In genomic region chr9:91004992-91005391, GRCh38 we compare ENCODE assay signal across 24 cellular contexts.
A peak's percentile ranks its signal among the peaks of the same experiment; 100 is the strongest.
DNase-seq lines count a peak whose midpoint lies in the region; ATAC-seq, FAIRE-seq and TF ChIP-seq lines count a peak whose summit lies in the region.
"Had no signal": no experiment of that assay in that cellular context is flagged by ENCODE, and none has a peak within 500 bp of the region (broad histone marks: within the 10 kb centered on the region; RNA-seq: fewer than 3 reads in every experiment).

No MANE protein-coding gene starts in this region.

- 0 out of 2 replicates have a peak, but pooled peaks cover 1% of the 10 kb centered on the region for H3K9me1 ChIP-seq in IMR-90 (ENCODE audit: insufficient read depth, low read length)

- TF ChIP-seq CTCF in GM06990 (IDR thresholded peaks at IDR 0.05; ENCODE audit: insufficient read depth, low read length, poor library complexity, severe bottlenecking): peak; percentile 12
- TF ChIP-seq CTCF in IMR-90 (conservative IDR thresholded peaks at IDR 0.05; ENCODE audit: low read depth, low read length): no peak
- TF ChIP-seq CTCF in H1 (IDR thresholded peaks at IDR 0.05; ENCODE audit: control extremely low read depth in 1 of 3, insufficient read depth in 1 of 3, low read depth in 1 of 3, low read length in 3 of 3): peak in 2 of 3 experiments; percentile 31 to 41; a peak in 2 of 4 replicates
- TF ChIP-seq CTCF in neural progenitor cell (IDR thresholded peaks at IDR 0.05): no peak
- no peak for TF ChIP-seq CTCF in uterus (IDR thresholded peaks at IDR 0.05)
- TF ChIP-seq CTCF in CD8-positive, alpha-beta T cell (IDR thresholded peaks at IDR 0.05): no peak

- FAIRE-seq in H1 (lab: Jason Lieb, UNC): no peak
- FAIRE-seq: A549, D721Med had no signal

- H3K23me2 ChIP-seq in H1 (ENCODE audit: low read depth, low read length): no peaks in the 10 kb centered on the region

- H3K23ac ChIP-seq in IMR-90 (ENCODE audit: low read depth, low read length) (no peak overlapping the region), H1 (ENCODE audit: insufficient read length) (no peak overlapping the region)

- no peak for DNase-seq in GM06990 (ENCODE audit: extremely low read depth, insufficient read length)
- no peak for DNase-seq in IMR-90
- no peak for DNase-seq in H1 (ENCODE audit: low read depth in 1 of 2, low spot score in 2 of 2)
- no peak for DNase-seq in neural progenitor cell (ENCODE audit: low spot score)
- DNase-seq in uterus: no peak
- DNase-seq in CD8-positive, alpha-beta T cell: no peak
- no peak for DNase-seq in T1000 (lab: John Stamatoyannopoulos, UW)
- DNase-seq: CD8-positive, alpha-beta memory T cell; MM.1S; NCI-H1092; NCI-H146; NCI-H2029 treated with DMSO at 0.1 percent for 48 hours; NCI-H2171 treated with DMSO at 0.1 percent for 48 hours; NCI-H446 treated with DMSO at 0.1 percent for 48 hours; NCI-H69; PC-3; RPMI8226; SHP77 treated with DMSO at 0.1 percent for 48 hours; SK-N-SH; T-cell had no signal

- CTCF ChIA-PET in IMR-90 (lab: Yijun Ruan, JAX) (interaction anchor here (1.4 kb wide), 1 partner anchor 22 kb away, joined by 3 read pairs; no protein-coding TSS in a partner anchor), H1 (lab: Charles Lee; ENCODE audit: partially characterized antibody) (interaction anchor here (0.6 to 2.1 kb wide), 15 partner anchors 11 to 479 kb away, joined by 3 to 9 read pairs (median 3); no protein-coding TSS in a partner anchor)
- CTCF ChIA-PET in CD8-positive, alpha-beta T cell (lab: Charles Lee): no interaction called here

- TF ChIP-seq POLR2A in IMR-90 (IDR thresholded peaks at IDR 0.05; ENCODE audit: low read depth, low read length): no peak
- no peak for TF ChIP-seq POLR2A in H1 (IDR thresholded peaks at IDR 0.05; ENCODE audit: control extremely low read depth in 1 of 2, low read depth in 2 of 2, low read length in 2 of 2)
- TF ChIP-seq POLR2A in uterus (IDR thresholded peaks at IDR 0.05): no peak

- H2AK5ac ChIP-seq in IMR-90 (ENCODE audit: low read depth, low read length) (no peak overlapping the region), H1 (ENCODE audit: low read depth, low read length) (no peak overlapping the region)

- H3K79me2 ChIP-seq in H1 (ENCODE audit: control insufficient read depth in 1 of 2, insufficient read depth in 2 of 2, low read length in 2 of 2): no peaks in the 10 kb centered on the region
- H3K79me2 ChIP-seq in neural progenitor cell (ENCODE audit: low read depth): no peaks in the 10 kb centered on the region

- in situ Hi-C loops in IMR-90 (cut with MboI; ENCODE audit: low sequenced_read_pairs): no loop called here

- no peaks in the 10 kb centered on the region for H3K36me3 Mint-ChIP-seq in neural progenitor cell
- H3K36me3 Mint-ChIP-seq in CD8-positive, alpha-beta T cell: no peaks in the 10 kb centered on the region
- H3K36me3 Mint-ChIP-seq: T-cell had no signal

- H3K27me3 ChIP-seq in GM06990 (replicated peaks; ENCODE audit: control insufficient read depth, insufficient read depth, low read length) (no peaks in the 10 kb centered on the region; the same call in 1 of the 2 replicates), IMR-90 (ENCODE audit: control insufficient read depth, insufficient read depth, low read length) (no peaks in the 10 kb centered on the region), H1 (replicated peaks in 1 of 4; ENCODE audit: control insufficient read depth in 3 of 4, extremely low read depth in 1 of 4, insufficient read depth in 3 of 4, low read length in 3 of 4) (no peaks in the 10 kb centered on the region), neural progenitor cell (no peaks in the 10 kb centered on the region), uterus (no peaks in the 10 kb centered on the region)
- no peaks in the 10 kb centered on the region for H3K27me3 ChIP-seq in CD8-positive, alpha-beta T cell (ENCODE audit: insufficient read depth, low read length)
- H3K27me3 ChIP-seq: BLaER1 had no signal

- H2BK12ac ChIP-seq in H1 (ENCODE audit: low read depth, low read length): no peak overlapping the region

- H3K4me2 ChIP-seq in IMR-90 (ENCODE audit: low read depth, low read length) (no peak overlapping the region), H1 (ENCODE audit: insufficient read depth in 1 of 2, low read depth in 2 of 2, low read length in 2 of 2) (no peak overlapping the region), neural progenitor cell (no peak overlapping the region)
- H3K4me2 ChIP-seq: A549, BLaER1, SK-N-SH had no signal

- peaks cover 5% of the 10 kb centered on the region for H3K27me3 Mint-ChIP-seq in neural progenitor cell (ENCODE audit: insufficient read depth, low read depth)
- no peaks in the 10 kb centered on the region for H3K27me3 Mint-ChIP-seq in CD8-positive, alpha-beta T cell (ENCODE audit: low read depth)
- H3K27me3 Mint-ChIP-seq: CD8-positive, alpha-beta memory T cell; T-cell had no signal

- no peak for TF ChIP-seq EP300 in H1 (IDR thresholded peaks at IDR 0.05; ENCODE audit: borderline replicate concordance in 1 of 2, low read depth in 2 of 2, low read length in 2 of 2)

- H3K36me3 ChIP-seq in GM06990 (ENCODE audit: control insufficient read depth, insufficient read depth, low read length): no peaks in the 10 kb centered on the region
- H3K36me3 ChIP-seq in IMR-90 (ENCODE audit: control insufficient read depth, insufficient read depth, low read length): no peaks in the 10 kb centered on the region
- H3K36me3 ChIP-seq in H1 (ENCODE audit: control insufficient read depth in 2 of 4, insufficient read depth in 4 of 4, low read length in 3 of 4): 0 out of 8 replicates have a peak, but pooled peaks cover 0 to 2% (median 0%) of the 10 kb centered on the region in 4 experiments
- H3K36me3 ChIP-seq in neural progenitor cell: no peaks in the 10 kb centered on the region
- no peaks in the 10 kb centered on the region for H3K36me3 ChIP-seq in uterus
- no peaks in the 10 kb centered on the region for H3K36me3 ChIP-seq in CD8-positive, alpha-beta T cell (ENCODE audit: insufficient read depth, low read length)
- H3K36me3 ChIP-seq: BLaER1 had no signal

- H3K9me3 ChIP-seq in IMR-90 (ENCODE audit: control insufficient read depth, insufficient read depth, low read length) (peaks cover 2% of the 10 kb centered on the region; the same call in 1 of the 2 replicates), H1 (ENCODE audit: insufficient read depth in 2 of 2, low read depth in 1 of 2, low read length in 1 of 2) (peaks cover 2 to 6% of the 10 kb centered on the region in 2 experiments; a peak in 1 of 4 replicates), neural progenitor cell (ENCODE audit: low read depth) (no peaks in the 10 kb centered on the region), uterus (no peaks in the 10 kb centered on the region)
- no peaks in the 10 kb centered on the region for H3K9me3 ChIP-seq in CD8-positive, alpha-beta T cell (ENCODE audit: low read length)
- H3K9me3 ChIP-seq: SK-N-SH had no signal

- H3K27ac ChIP-seq in IMR-90 (ENCODE audit: insufficient read depth, low read length) (no peak overlapping the region), H1 (ENCODE audit: low read depth, low read length) (no peak overlapping the region), neural progenitor cell (no peak overlapping the region), uterus (no peak overlapping the region)
- no peak overlapping the region for H3K27ac ChIP-seq in CD8-positive, alpha-beta T cell (ENCODE audit: low read depth, low read length)
- H3K27ac ChIP-seq: A549, BLaER1 had no signal

- H3K4ac ChIP-seq in IMR-90 (ENCODE audit: low read depth, low read length) (no peak overlapping the region), H1 (replicated peaks; ENCODE audit: insufficient read length, low read depth, low read length) (no peak overlapping the region)

- H3K4me1 ChIP-seq in IMR-90 (ENCODE audit: control insufficient read depth, insufficient read depth, low read length): no peaks in the 10 kb centered on the region
- no peaks in the 10 kb centered on the region for H3K4me1 ChIP-seq in H1 (replicated peaks in 1 of 4; ENCODE audit: control insufficient read depth in 3 of 4, insufficient read depth in 4 of 4, low read length in 3 of 4)
- no peaks in the 10 kb centered on the region for H3K4me1 ChIP-seq in neural progenitor cell
- H3K4me1 ChIP-seq in uterus: no peaks in the 10 kb centered on the region
- H3K4me1 ChIP-seq in CD8-positive, alpha-beta T cell (ENCODE audit: insufficient read depth, low read length): no peaks in the 10 kb centered on the region
- H3K4me1 ChIP-seq: BLaER1 had no signal

- H3K9ac ChIP-seq in IMR-90 (ENCODE audit: low read depth, low read length) (no peak overlapping the region), H1 (replicated peaks in 1 of 4; ENCODE audit: extremely low read depth in 1 of 4, low read depth in 3 of 4, low read length in 3 of 4) (no peak overlapping the region), neural progenitor cell (no peak overlapping the region)
- H3K9ac ChIP-seq: BLaER1, SK-N-SH had no signal

- no peak overlapping the region for H4K8ac ChIP-seq in IMR-90 (ENCODE audit: low read depth in 2 of 2, low read length in 2 of 2)
- H4K8ac ChIP-seq in H1 (ENCODE audit: extremely low read depth, insufficient read depth, low read length): no peak overlapping the region

- dilution Hi-C loops in IMR-90 (cut with HindIII; ENCODE audit: low sequenced_read_pairs, unreplicated experiment): no loop called here

- H2AFZ ChIP-seq in IMR-90 (replicated peaks; ENCODE audit: low read length, poor library complexity) (peak overlapping the region; percentile 46), H1 (ENCODE audit: low read length) (no peak overlapping the region; the same call in 1 of the 2 replicates), neural progenitor cell (replicated peaks) (peak overlapping the region; percentile 76)

- H3K18ac ChIP-seq in IMR-90 (ENCODE audit: low read depth, low read length) (no peak overlapping the region), H1 (ENCODE audit: extremely low read depth, low read length) (no peak overlapping the region)

- H3K79me1 ChIP-seq in IMR-90 (ENCODE audit: low read depth in 1 of 2, low read length in 2 of 2) (no peaks in the 10 kb centered on the region), H1 (ENCODE audit: low read depth, low read length) (no peaks in the 10 kb centered on the region)

- H2BK120ac ChIP-seq in IMR-90 (ENCODE audit: low read depth, low read length): no peak overlapping the region
- H2BK120ac ChIP-seq in H1 (replicated peaks; ENCODE audit: low read depth, low read length): no peak overlapping the region

- H3K4me3 Mint-ChIP-seq in neural progenitor cell: no peak overlapping the region
- no peak overlapping the region for H3K4me3 Mint-ChIP-seq in CD8-positive, alpha-beta T cell
- H3K4me3 Mint-ChIP-seq: CD8-positive, alpha-beta memory T cell; T-cell had no signal

- H4K20me1 ChIP-seq in IMR-90 (ENCODE audit: insufficient read depth, low read length): no peaks in the 10 kb centered on the region
- H4K20me1 ChIP-seq in H1 (replicated peaks in 1 of 2; ENCODE audit: control insufficient read depth in 1 of 2, insufficient read depth in 2 of 2, low read length in 2 of 2): no peaks in the 10 kb centered on the region
- H4K20me1 ChIP-seq in neural progenitor cell (ENCODE audit: low read depth): no peaks in the 10 kb centered on the region
- H4K20me1 ChIP-seq: BLaER1 had no signal

- H2BK15ac ChIP-seq in IMR-90 (ENCODE audit: low read depth, low read length) (no peak overlapping the region), H1 (ENCODE audit: low read length) (no peak overlapping the region)

- ATAC-seq in IMR-90 (ENCODE audit: low read depth) (no peak), GM18868 (IDR thresholded peaks at IDR 0.05; ENCODE audit: unreplicated experiment) (no peak)
- ATAC-seq in CD8-positive, alpha-beta T cell: no peak
- ATAC-seq: A549, PC-3, T-cell had no signal

- no CpG with 5 or more reads among the region's 4 CpGs for WGBS in IMR-90 (ENCODE audit: extremely low coverage in 2 of 2, insufficient read length in 1 of 2), 2 experiments
- WGBS in H1 (ENCODE audit: extremely low coverage in 1 of 2, insufficient coverage in 1 of 2, insufficient read length in 1 of 2, insufficient replicate concordance in 2 of 2, low coverage in 1 of 2, low lambda C conversion rate in 2 of 2, missing lambda C conversion rate in 1 of 2), 2 experiments: 89% methylated on average over 4 of the region's 4 CpGs; no CpG with 5 or more reads in 1 of the 2 experiments

- H3K27ac Mint-ChIP-seq in neural progenitor cell: no peak overlapping the region
- no peak overlapping the region for H3K27ac Mint-ChIP-seq in CD8-positive, alpha-beta T cell
- H3K27ac Mint-ChIP-seq: T-cell had no signal

- no peak overlapping the region for H3K4me3 ChIP-seq in GM06990 (replicated peaks; ENCODE audit: low read depth, low read length)
- H3K4me3 ChIP-seq in IMR-90 (ENCODE audit: insufficient read depth, low read depth, low read length): no peak overlapping the region
- H3K4me3 ChIP-seq in H1 (ENCODE audit: extremely low read depth in 1 of 4, insufficient read depth in 2 of 4, low read depth in 3 of 4, low read length in 4 of 4): no peak overlapping the region
- no peak overlapping the region for H3K4me3 ChIP-seq in neural progenitor cell
- no peak overlapping the region for H3K4me3 ChIP-seq in uterus
- no peak overlapping the region for H3K4me3 ChIP-seq in CD8-positive, alpha-beta T cell (ENCODE audit: low read depth, low read length)
- H3K4me3 ChIP-seq: A549, BLaER1 had no signal

- no peak overlapping the region for H2BK20ac ChIP-seq in IMR-90 (ENCODE audit: low read depth, low read length)
- no peak overlapping the region for H2BK20ac ChIP-seq in H1 (ENCODE audit: low read length)

- no peak for TF ChIP-seq RAD21 in IMR-90 (IDR thresholded peaks at IDR 0.05; ENCODE audit: low read length)
- TF ChIP-seq RAD21 in H1 (IDR thresholded peaks at IDR 0.05 in 1 of 2, conservative IDR thresholded peaks at IDR 0.05 in 1 of 2; ENCODE audit: low read depth in 2 of 2, low read length in 2 of 2): peak; percentile 31 to 48; a peak in 3 of 4 replicates

- no TSS peak for BruUV-seq in IMR-90 (replicated peaks; lab: Mats Ljungman, UMichigan)

- peaks cover 11% of the 10 kb centered on the region for H3K9me3 Mint-ChIP-seq in neural progenitor cell
- H3K9me3 Mint-ChIP-seq in CD8-positive, alpha-beta T cell: no peaks in the 10 kb centered on the region
- H3K9me3 Mint-ChIP-seq: CD8-positive, alpha-beta memory T cell; T-cell had no signal

- H4K91ac ChIP-seq in IMR-90 (ENCODE audit: insufficient read depth, low read depth, low read length): no peak overlapping the region
- no peak overlapping the region for H4K91ac ChIP-seq in H1 (replicated peaks; ENCODE audit: insufficient read length, low read length)

- H2BK5ac ChIP-seq in IMR-90 (ENCODE audit: low read depth, low read length, poor library complexity, severe bottlenecking) (no peak overlapping the region), H1 (ENCODE audit: low read depth, low read length) (no peak overlapping the region)

- intact Hi-C loops in IMR-90 (cut with micrococcal nuclease) (no loop called here), uterus (cut with DNase I; ENCODE audit: low total_unique reads) (no loop called here)
- intact Hi-C loops in CD8-positive, alpha-beta T cell (cut with DNase I, micrococcal nuclease): no loop called here

- H3K4me1 Mint-ChIP-seq in neural progenitor cell: no peaks in the 10 kb centered on the region
- no peaks in the 10 kb centered on the region for H3K4me1 Mint-ChIP-seq in CD8-positive, alpha-beta T cell (ENCODE audit: low read depth)
- H3K4me1 Mint-ChIP-seq: CD8-positive, alpha-beta memory T cell; T-cell had no signal

- H3K14ac ChIP-seq in IMR-90 (replicated peaks; ENCODE audit: low read depth, low read length) (no peak overlapping the region), H1 (ENCODE audit: insufficient read length) (no peak overlapping the region)

- POLR2A ChIA-PET in IMR-90 (lab: Charles Lee; ENCODE audit: unreplicated experiment) (no interaction called here), H1 (lab: Charles Lee; ENCODE audit: partially characterized antibody) (no interaction called here)
- POLR2A ChIA-PET in CD8-positive, alpha-beta T cell (lab: Charles Lee): no interaction called here

- H3K56ac ChIP-seq in IMR-90 (ENCODE audit: extremely low read depth, insufficient read depth, low read length) (no peak overlapping the region), H1 (replicated peaks; ENCODE audit: insufficient read length, low read depth, low read length) (no peak overlapping the region)

- no peaks in the 10 kb centered on the region for H3F3A ChIP-seq in neural progenitor cell (ENCODE audit: low read depth)

- H4K5ac ChIP-seq in IMR-90 (ENCODE audit: low read depth, low read length) (no peak overlapping the region), H1 (ENCODE audit: insufficient read length, low read depth, low read length) (no peak overlapping the region)

- H2AK9ac ChIP-seq in IMR-90 (replicated peaks; ENCODE audit: low read depth, low read length, poor library complexity): no peak overlapping the region

Comparison
In these comparisons a context has a peak if more than half of its experiments do, and no peak if none do; other contexts are left out.
1. CTCF ChIP-seq: peak in GM06990 (single experiment) and H1 (2 of 3); none in IMR-90 (single experiment), neural progenitor cell (single experiment), uterus (0 of 4) and CD8-positive, alpha-beta T cell (single experiment).